In genomic region chr3:122942937-122943827, GRCh38 we compare ENCODE assay signal across 7 cellular contexts.
DNase-seq lines count a peak whose midpoint lies in the region; ATAC-seq, FAIRE-seq and TF ChIP-seq lines count a peak whose summit lies in the region.

No MANE protein-coding gene starts in this region.

- CTCF ChIA-PET in mammary epithelial cell (lab: Charles Lee; ENCODE audit: low non-redundant PET): interaction anchor here (0.7 kb wide), 1 partner anchor 60 kb away, joined by 3 read pairs; no protein-coding TSS in a partner anchor

- 58% methylated on average over 16 of the region's 23 CpGs for whole genome bisulfite sequencing in mammary epithelial cell (ENCODE audit: low coverage, missing lambda C conversion rate)

- peak; percentile 71 to 93 for TF ChIP-seq CTCF in mammary epithelial cell (conservative IDR thresholded peaks at IDR 0.05 in 1 of 2, IDR thresholded peaks at IDR 0.05 in 1 of 2; ENCODE audit: extremely low read depth in 1 of 2, insufficient read depth in 1 of 2, low read depth in 1 of 2, low read length in 2 of 2)
- TF ChIP-seq CTCF in keratinocyte (optimal IDR thresholded peaks at IDR 0.05 in 1 of 3, IDR thresholded peaks at IDR 0.05 in 1 of 3, conservative IDR thresholded peaks at IDR 0.05 in 1 of 3; ENCODE audit: extremely low read depth in 1 of 3, insufficient read depth in 2 of 3, low read length in 3 of 3): peak; percentile 79 to 97 (median 86)

- H3K4me1 ChIP-seq in mammary epithelial cell (ENCODE audit: insufficient read depth, low read length) (peaks cover 17% of the 10 kb centered on the region), keratinocyte (ENCODE audit: control insufficient read depth, extremely low read depth, insufficient read depth, low read length) (peaks cover 9% of the 10 kb centered on the region)

- in situ Hi-C loops in mammary epithelial cell (cut with MboI; ENCODE audit: low sequenced_read_pairs in 2 of 2): loop anchor here in 1 of 2 donors (25.0 kb wide), 1 partner anchor 319 kb away; no protein-coding TSS in a partner anchor

- H3K4me3 ChIP-seq in mammary epithelial cell (replicated peaks in 1 of 3; ENCODE audit: insufficient read depth in 1 of 3, low read depth in 2 of 3, low read length in 3 of 3): no peak overlapping the region
- no peak overlapping the region for H3K4me3 ChIP-seq in keratinocyte (ENCODE audit: control insufficient read depth in 2 of 3, extremely low read depth in 1 of 3, insufficient read depth in 2 of 3, low read depth in 1 of 3, low read length in 3 of 3)

- FAIRE-seq in keratinocyte (lab: Jason Lieb, UNC): no peak

- H3K27me3 ChIP-seq in mammary epithelial cell (ENCODE audit: insufficient read depth, low read length) (no peaks in the 10 kb centered on the region), keratinocyte (ENCODE audit: control insufficient read depth, extremely low read depth, insufficient read depth, low read length) (no peaks in the 10 kb centered on the region)

- H3K36me3 ChIP-seq in mammary epithelial cell (ENCODE audit: insufficient read depth, low read length) (no peaks in the 10 kb centered on the region), keratinocyte (ENCODE audit: control insufficient read depth in 2 of 2, extremely low read depth in 1 of 2, insufficient read depth in 2 of 2, low read length in 2 of 2) (no peaks in the 10 kb centered on the region)

- no peak overlapping the region for H3K9ac ChIP-seq in mammary epithelial cell (ENCODE audit: insufficient read depth, low read length)
- H3K9ac ChIP-seq in keratinocyte (ENCODE audit: control insufficient read depth, extremely low read depth, insufficient read depth, low read length): no peak overlapping the region

- H3K27ac ChIP-seq in mammary epithelial cell (ENCODE audit: insufficient read depth, low read depth, low read length): no peak overlapping the region
- H3K27ac ChIP-seq in keratinocyte (ENCODE audit: control insufficient read depth, insufficient read depth, low read length): no peak overlapping the region

- dilution Hi-C loops in mammary epithelial cell (cut with HindIII; ENCODE audit: low sequenced_read_pairs): no loop called here
- dilution Hi-C loops in keratinocyte (cut with MboI; ENCODE audit: extremely low pct_ligation_motif_present, low sequenced_read_pairs): no loop called here

- H3K4me2 ChIP-seq in mammary epithelial cell (ENCODE audit: insufficient read depth, low read depth, low read length): no peak overlapping the region
- no peak overlapping the region for H3K4me2 ChIP-seq in keratinocyte (ENCODE audit: control insufficient read depth, extremely low read depth, insufficient read depth, low read depth, low read length)

- DNase-seq in ELF-1 (ENCODE audit: low read depth, low spot score) (peak; percentile 92), HPDE6-E6E7 (ENCODE audit: extremely low spot score) (peak; percentile 49), RKO (ENCODE audit: low spot score) (peak; percentile 65), mammary epithelial cell (peak; percentile 52), keratinocyte (ENCODE audit: low read depth, low spot score) (no peak)
- DNase-seq in stimulated activated CD4-positive, alpha-beta T cell treated with anti-CD3 and anti-CD28 coated beads, Interleukin-1b, Interleukin-23, amount 100 ng/mL, for 48 hours: peak; percentile 25

- BruUV-seq in mammary epithelial cell (replicated peaks; lab: Mats Ljungman, UMichigan): no TSS peak

- H2AFZ ChIP-seq in mammary epithelial cell (ENCODE audit: low read depth, low read length): peak overlapping the region; percentile 30
- no peak overlapping the region for H2AFZ ChIP-seq in keratinocyte (ENCODE audit: control insufficient read depth, low read length)

- H3K9me1 ChIP-seq in keratinocyte (ENCODE audit: control insufficient read depth, extremely low read depth, insufficient read depth, low read length): no peaks in the 10 kb centered on the region

- no peak for ATAC-seq in GM21717 (IDR thresholded peaks at IDR 0.05; ENCODE audit: unreplicated experiment)

- intact Hi-C loops in mammary epithelial cell (cut with micrococcal nuclease): loop anchor here (1.0 kb wide), 5 partner anchors 11 to 315 kb away; no protein-coding TSS in a partner anchor

- H4K20me1 ChIP-seq in mammary epithelial cell (ENCODE audit: insufficient read depth, low read length) (no peaks in the 10 kb centered on the region), keratinocyte (ENCODE audit: control insufficient read depth, extremely low read depth, insufficient read depth, low read length) (no peaks in the 10 kb centered on the region)

- H3K79me2 ChIP-seq in mammary epithelial cell (ENCODE audit: insufficient read depth, low read length) (no peaks in the 10 kb centered on the region), keratinocyte (ENCODE audit: control insufficient read depth, insufficient read depth, low read length) (no peaks in the 10 kb centered on the region)

- H3K9me3 ChIP-seq in mammary epithelial cell (replicated peaks; ENCODE audit: insufficient read depth, low read length): no peaks in the 10 kb centered on the region
- no peaks in the 10 kb centered on the region for H3K9me3 ChIP-seq in keratinocyte (ENCODE audit: control insufficient read depth, low read depth, low read length)
